ENCODE assay signal across 1 cellular context in genomic region chr17:64837018-64837761, GRCh38.
TF ChIP-seq lines count a peak whose summit lies in the region.
"Not testable (repeated sequence)": the region's sequence is repeated elsewhere in the genome, so short reads cannot be mapped to it uniquely, and the experiment has no call there.

No MANE protein-coding gene starts in this region.

TF ChIP-seq in K562, 482 proteins besides CTCF, POLR2A, EP300 and RAD21 (continued from another document):
- TF ChIP-seq TFAP4 (CRISPR knock-in tag; IDR thresholded peaks at IDR 0.05; ENCODE audit: borderline replicate concordance) (peak; percentile 80), CREB1 (CRISPR knock-in tag; IDR thresholded peaks at IDR 0.05) (peak; percentile 52; the same call in 1 of the 2 replicates), CREM (IDR thresholded peaks at IDR 0.05; ENCODE audit: low read depth) (peak; percentile 78), ZBTB17 (CRISPR knock-in tag; IDR thresholded peaks at IDR 0.05) (0 out of 2 replicates have a peak, but pooled peaks have one; percentile 31), ELF2 (CRISPR knock-in tag; IDR thresholded peaks at IDR 0.05) (0 out of 2 replicates have a peak, but pooled peaks have one; percentile 42), MAZ (CRISPR knock-in tag; conservative IDR thresholded peaks at IDR 0.05 in 1 of 2, IDR thresholded peaks at IDR 0.05 in 1 of 2) (peak in 1 of 2 experiments; percentile 75; a peak in 2 of 4 replicates), RBFOX2 (IDR thresholded peaks at IDR 0.05; ENCODE audit: low read depth, low read length) (peak; percentile 81), GMEB1 (CRISPR knock-in tag; IDR thresholded peaks at IDR 0.05) (peak; percentile 91), ATF1 (tag; IDR thresholded peaks at IDR 0.05) (peak; percentile 58), PHF8 (IDR thresholded peaks at IDR 0.05; ENCODE audit: borderline replicate concordance, low read length) (peak; percentile 42; the same call in 1 of the 2 replicates), MNT (conservative IDR thresholded peaks at IDR 0.05) (peak in 1 of 2 experiments; percentile 56; a peak in 1 of 4 replicates), MBD2 (IDR thresholded peaks at IDR 0.05; ENCODE audit: borderline replicate concordance, low read depth) (0 out of 2 replicates have a peak, but pooled peaks have one; percentile 20), ARID4B (CRISPR knock-in tag; IDR thresholded peaks at IDR 0.05) (0 out of 2 replicates have a peak, but pooled peaks have one; percentile 21), SUPT5H (IDR thresholded peaks at IDR 0.05) (peak; percentile 69), GABPA (tag; conservative IDR thresholded peaks at IDR 0.05; ENCODE audit: low read depth) (peak; percentile 76), DACH1 (IDR thresholded peaks at IDR 0.05; ENCODE audit: partially characterized antibody) (peak; percentile 20), POLR2B (IDR thresholded peaks at IDR 0.05; ENCODE audit: low read depth, partially characterized antibody) (peak; percentile 54), NONO (IDR thresholded peaks at IDR 0.05; ENCODE audit: low read depth in 2 of 2, low read length in 1 of 2) (peak in 1 of 2 experiments; percentile 25; a peak in 1 of 4 replicates), NRF1 (conservative IDR thresholded peaks at IDR 0.05 in 1 of 2, IDR thresholded peaks at IDR 0.05 in 1 of 2) (peak; percentile 78 to 81)
- not testable (repeated sequence) for TF ChIP-seq CREB1 (IDR thresholded peaks at IDR 0.05); ATF1 (CRISPR knock-in tag; IDR thresholded peaks at IDR 0.05)
